ENCODE assay signal across 1 cellular context in genomic region chr13:26965058-26965380, GRCh38.
TF ChIP-seq lines count a peak whose summit lies in the region.

No MANE protein-coding gene starts in this region.

TF ChIP-seq in IMR-90, 13 proteins besides CTCF, POLR2A, EP300 and RAD21:
- TF ChIP-seq ELK1 (IDR thresholded peaks at IDR 0.05; ENCODE audit: borderline replicate concordance, low read depth, low read length) (no peak), CHD1 (IDR thresholded peaks at IDR 0.05; ENCODE audit: low read depth, low read length) (no peak), SMC3 (IDR thresholded peaks at IDR 0.05; ENCODE audit: low read depth, low read length) (no peak), NFE2L2 (IDR thresholded peaks at IDR 0.05; ENCODE audit: low read depth, low read length) (no peak), BHLHE40 (IDR thresholded peaks at IDR 0.05; ENCODE audit: low read depth, low read length) (no peak), RFX5 (IDR thresholded peaks at IDR 0.05; ENCODE audit: low read depth, low read length) (no peak), MXI1 (IDR thresholded peaks at IDR 0.05; ENCODE audit: borderline replicate concordance, low read depth, low read length) (no peak), CEBPB (IDR thresholded peaks at IDR 0.05; ENCODE audit: low read depth, low read length) (no peak), FOS (IDR thresholded peaks at IDR 0.05; ENCODE audit: low read depth, low read length) (no peak), RCOR1 (IDR thresholded peaks at IDR 0.05; ENCODE audit: insufficient replicate concordance, low read length) (no peak), MAFK (IDR thresholded peaks at IDR 0.05; ENCODE audit: low read depth, low read length) (no peak), USF2 (IDR thresholded peaks at IDR 0.05; ENCODE audit: low read depth, low read length) (no peak), MAZ (IDR thresholded peaks at IDR 0.05; ENCODE audit: borderline replicate concordance, low read depth, low read length) (no peak)
